Comparison of ENCODE assay signal across 8 cellular contexts in the genomic region with DNA sequence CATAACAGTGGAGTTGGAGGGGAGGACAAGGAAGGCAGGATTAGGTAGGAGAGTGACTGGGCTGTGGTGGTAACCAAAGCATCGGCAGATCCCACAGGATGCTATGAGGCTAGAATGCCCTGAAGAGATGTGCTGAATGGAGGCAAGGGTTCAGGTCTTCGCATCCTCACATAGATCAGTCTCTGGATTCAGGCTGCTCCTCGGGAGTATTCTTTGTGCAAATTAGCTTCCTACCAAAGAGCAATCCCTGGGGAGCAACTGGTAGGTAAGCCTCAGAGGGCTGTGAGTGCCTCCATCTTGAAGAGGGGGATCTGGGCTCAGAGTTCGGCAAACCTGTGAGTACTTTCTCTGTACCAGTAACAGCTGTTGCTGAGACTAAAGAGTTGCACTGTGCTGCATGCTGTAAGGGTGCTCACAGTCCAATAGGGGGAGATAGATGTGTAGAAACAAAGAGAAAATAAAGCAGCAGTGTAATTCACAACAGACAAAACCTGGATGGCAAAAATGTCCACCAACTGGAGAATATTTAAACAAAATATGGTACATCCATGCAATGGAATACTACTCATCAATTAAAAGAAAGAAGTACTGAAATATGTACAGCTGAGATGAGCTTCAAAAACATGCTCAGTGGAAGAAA.
DNase-seq lines count a peak whose midpoint lies in the region; ATAC-seq and TF ChIP-seq lines count a peak whose summit lies in the region.

No MANE protein-coding gene starts in this region.

- H3K4me3 ChIP-seq in H7 (ENCODE audit: insufficient read depth, low read depth, low read length): no peak overlapping the region

- H3K27me3 ChIP-seq in H7 (ENCODE audit: control insufficient read depth, insufficient read depth, low read length): no peaks in the 10 kb centered on the region

- POLR2A ChIA-PET in RWPE1 (lab: Yijun Ruan, JAX; ENCODE audit: low non-redundant PET): no interaction called here

- peak; percentile 20 for DNase-seq in AG20443 (ENCODE audit: low spot score)
- peak; percentile 68 for DNase-seq in H7
- peak; percentile 17 for DNase-seq in RWPE1 (ENCODE audit: low spot score)
- DNase-seq in iPS DF 19.7 (ENCODE audit: low read depth, low spot score): peak; percentile 7
- no peak for DNase-seq in NOMO-1 treated with DMSO at 0.1 percent for 48 hours (lab: John Stamatoyannopoulos, UW; ENCODE audit: unreplicated experiment)
- DNase-seq in activated effector memory CD4-positive, alpha-beta T cell treated with anti-CD3 and anti-CD28 coated beads, Interleukin-2, amount 50 U/mL, for 16 hours: no peak

- TF ChIP-seq CTCF in RWPE1 (conservative IDR thresholded peaks at IDR 0.05; ENCODE audit: low read depth): no peak

- CTCF ChIA-PET in RWPE1 (lab: Yijun Ruan, JAX): interaction anchor here (1.2 kb wide), 1 partner anchor 197 kb away, joined by 5 read pairs; no protein-coding TSS in a partner anchor

- no peak for ATAC-seq in HG02981 (IDR thresholded peaks at IDR 0.05; ENCODE audit: unreplicated experiment)
- ATAC-seq in HG03159 (IDR thresholded peaks at IDR 0.05; ENCODE audit: unreplicated experiment): no peak

- no peaks in the 10 kb centered on the region for H3K36me3 ChIP-seq in H7 (replicated peaks; ENCODE audit: control insufficient read depth, insufficient read depth, low read length)

- no peak overlapping the region for H3K27ac ChIP-seq in RWPE1

Comparison
In these comparisons a context has a peak if more than half of its experiments do, and no peak if none do; other contexts are left out.
1. DNase-seq: peak in AG20443 (single experiment), H7 (single experiment), RWPE1 (single experiment) and iPS DF 19.7 (single experiment); none in NOMO-1 treated with DMSO at 0.1 percent for 48 hours (single experiment) and activated effector memory CD4-positive, alpha-beta T cell treated with anti-CD3 and anti-CD28 coated beads, Interleukin-2, amount 50 U/mL, for 16 hours (single experiment).